Comparison of ENCODE assay signal across 8 cellular contexts in the genomic region with DNA sequence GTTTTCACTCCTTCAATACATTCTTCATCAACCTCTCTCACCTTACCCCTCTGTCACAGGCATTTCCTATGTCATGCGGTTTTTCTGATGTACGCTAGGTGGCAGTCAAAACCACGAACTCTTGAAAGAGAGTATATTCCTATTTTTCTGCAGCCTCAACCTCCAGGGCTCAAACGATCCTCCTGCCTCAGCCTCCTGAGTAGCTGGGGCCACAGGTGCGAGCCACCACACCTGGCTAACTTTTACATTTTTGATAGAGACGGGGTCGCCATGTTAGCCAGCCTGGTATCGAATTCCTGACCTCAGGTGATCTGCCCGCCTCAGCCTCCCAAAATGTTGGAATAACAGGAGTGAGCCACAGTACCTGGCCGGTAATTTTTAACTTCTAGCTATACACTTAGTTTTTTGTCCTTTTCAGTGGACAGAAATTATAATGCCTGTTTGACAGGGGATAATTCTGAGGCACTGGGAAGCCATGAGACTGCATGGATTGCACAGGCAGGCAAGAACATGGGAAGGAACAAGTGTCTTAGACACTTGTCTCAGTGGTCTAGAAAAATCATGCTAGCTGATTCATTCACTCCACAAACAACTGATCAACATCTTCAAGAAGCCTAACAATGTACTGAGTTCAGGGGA.
A peak's percentile ranks its signal among the peaks of the same experiment; 100 is the strongest.
DNase-seq lines count a peak whose midpoint lies in the region; ATAC-seq, FAIRE-seq and TF ChIP-seq lines count a peak whose summit lies in the region.

No MANE protein-coding gene starts in this region.

- H3K4me1 Mint-ChIP-seq in stimulated activated memory B cell treated with anti-CD40 and anti-IgM and Interleukin-4, amounts not matched to agents 10 μg/mL and 1 μg/mL and 100 μg/mL, for 72 hours = peaks cover 11% of the 10 kb centered on the region

- no peak overlapping the region for H3K4me3 ChIP-seq in astrocyte of the cerebellum (ENCODE audit: low read depth, low read length)

- ATAC-seq in stimulated activated memory B cell treated with anti-CD40 and anti-IgM and Interleukin-4, amounts not matched to agents 10 μg/mL and 1 μg/mL and 100 μg/mL, for 72 hours = peak; percentile 61
- no peak for ATAC-seq in GM18867 (IDR thresholded peaks at IDR 0.05; ENCODE audit: unreplicated experiment)

- FAIRE-seq in RCC 7860 (lab: Jason Lieb, UNC) (peak; percentile 45), urothelium cell line (lab: Jason Lieb, UNC) (no peak)

- peak; percentile 65 for TF ChIP-seq CTCF in astrocyte of the cerebellum (IDR thresholded peaks at IDR 0.05; ENCODE audit: low read depth, low read length, missing control alignments)

- H3K27ac Mint-ChIP-seq in stimulated activated memory B cell treated with anti-CD40 and anti-IgM and Interleukin-4, amounts not matched to agents 10 μg/mL and 1 μg/mL and 100 μg/mL, for 72 hours = no peak overlapping the region

- no peak overlapping the region for H3K4me3 Mint-ChIP-seq in stimulated activated memory B cell treated with anti-CD40 and anti-IgM and Interleukin-4, amounts not matched to agents 10 μg/mL and 1 μg/mL and 100 μg/mL, for 72 hours

- no peaks in the 10 kb centered on the region for H3K36me3 Mint-ChIP-seq in stimulated activated memory B cell treated with anti-CD40 and anti-IgM and Interleukin-4, amounts not matched to agents 10 μg/mL and 1 μg/mL and 100 μg/mL, for 72 hours

- no peaks in the 10 kb centered on the region for H3K27me3 Mint-ChIP-seq in stimulated activated memory B cell treated with anti-CD40 and anti-IgM and Interleukin-4, amounts not matched to agents 10 μg/mL and 1 μg/mL and 100 μg/mL, for 72 hours

- H3K9me3 Mint-ChIP-seq in stimulated activated memory B cell treated with anti-CD40 and anti-IgM and Interleukin-4, amounts not matched to agents 10 μg/mL and 1 μg/mL and 100 μg/mL, for 72 hours = no peaks in the 10 kb centered on the region

- in situ Hi-C loops in astrocyte of the cerebellum (cut with HindIII; ENCODE audit: low sequenced_read_pairs) = loop anchor here (5.0 kb wide), 1 partner anchor 33 kb away; no protein-coding TSS in a partner anchor

- DNase-seq in DMS153 treated with DMSO at 0.1 percent for 48 hours (lab: John Stamatoyannopoulos, UW; ENCODE audit: unreplicated experiment) = peak; percentile 47
- DNase-seq in KG1 (lab: John Stamatoyannopoulos, UW) = peak; percentile 61
- peak; percentile 56 for DNase-seq in RCC 7860 (ENCODE audit: low spot score)
- no peak for DNase-seq in astrocyte of the cerebellum (ENCODE audit: low read depth)
- DNase-seq in inferior parietal cortex (ENCODE audit: extremely low spot score) = peak; percentile 44
- DNase-seq in urothelium cell line (ENCODE audit: low spot score) = no peak

Comparison
In these comparisons a context has a peak if more than half of its experiments do, and no peak if none do; other contexts are left out.
1. DNase-seq: peak in DMS153 treated with DMSO at 0.1 percent for 48 hours (single experiment), KG1 (single experiment), RCC 7860 (single experiment) and inferior parietal cortex (single experiment); none in astrocyte of the cerebellum (single experiment) and urothelium cell line (single experiment).